Comparison of ENCODE assay signal across 12 cellular contexts in genomic region chr4:40887690-40888089, GRCh38.
DNase-seq lines count a peak whose midpoint lies in the region; ATAC-seq lines count a peak whose summit lies in the region.
"Had no signal": no experiment of that assay in that cellular context is flagged by ENCODE, and none has a peak within 500 bp of the region (broad histone marks: within the 10 kb centered on the region; RNA-seq: fewer than 3 reads in every experiment).

No MANE protein-coding gene starts in this region.

- H3K27me3 Mint-ChIP-seq in activated naive CD8-positive, alpha-beta T cell treated with anti-CD3 and anti-CD28 coated beads, Interleukin-2, amount 50 U/mL, for 24 hours: peaks cover 4% of the 10 kb centered on the region
- peaks cover 2% of the 10 kb centered on the region for H3K27me3 Mint-ChIP-seq in activated naive CD8-positive, alpha-beta T cell treated with anti-CD3 and anti-CD28 coated beads for 36 hours
- peaks cover 19% of the 10 kb centered on the region for H3K27me3 Mint-ChIP-seq in activated T-helper 17 cell treated with anti-CD3 and anti-CD28 coated beads, Interleukin-2, amount 50 U/mL, for 72 hours
- H3K27me3 Mint-ChIP-seq: activated naive CD4-positive, alpha-beta T cell treated with anti-CD3 and anti-CD28 coated beads, Interleukin-2, amount 50 U/mL, for 24 hours had no signal

- peak; percentile 20 for ATAC-seq in activated naive CD8-positive, alpha-beta T cell treated with anti-CD3 and anti-CD28 coated beads, Interleukin-2, amount 50 U/mL, for 24 hours
- ATAC-seq in activated T-helper 17 cell treated with anti-CD3 and anti-CD28 coated beads, Interleukin-2, amount 50 U/mL, for 72 hours (replicated peaks): peak; percentile 93
- peak; percentile 22 to 41 for ATAC-seq in left cardiac atrium

- H3K27ac Mint-ChIP-seq in activated naive CD8-positive, alpha-beta T cell treated with anti-CD3 and anti-CD28 coated beads, Interleukin-2, amount 50 U/mL, for 24 hours: no peak overlapping the region
- H3K27ac Mint-ChIP-seq in activated naive CD8-positive, alpha-beta T cell treated with anti-CD3 and anti-CD28 coated beads for 36 hours: no peak overlapping the region
- no peak overlapping the region for H3K27ac Mint-ChIP-seq in activated T-helper 17 cell treated with anti-CD3 and anti-CD28 coated beads, Interleukin-2, amount 50 U/mL, for 72 hours
- H3K27ac Mint-ChIP-seq: activated naive CD4-positive, alpha-beta T cell treated with anti-CD3 and anti-CD28 coated beads, Interleukin-2, amount 50 U/mL, for 24 hours; memory B cell had no signal

- H3K9me3 Mint-ChIP-seq in activated naive CD8-positive, alpha-beta T cell treated with anti-CD3 and anti-CD28 coated beads, Interleukin-2, amount 50 U/mL, for 24 hours: no peaks in the 10 kb centered on the region
- no peaks in the 10 kb centered on the region for H3K9me3 Mint-ChIP-seq in activated naive CD8-positive, alpha-beta T cell treated with anti-CD3 and anti-CD28 coated beads for 36 hours
- no peaks in the 10 kb centered on the region for H3K9me3 Mint-ChIP-seq in activated T-helper 17 cell treated with anti-CD3 and anti-CD28 coated beads, Interleukin-2, amount 50 U/mL, for 72 hours
- H3K9me3 Mint-ChIP-seq: activated naive CD4-positive, alpha-beta T cell treated with anti-CD3 and anti-CD28 coated beads, Interleukin-2, amount 50 U/mL, for 24 hours; memory B cell had no signal

- intact Hi-C loops in left cardiac atrium (cut with DNase I): no loop called here

- H3K36me3 Mint-ChIP-seq in activated naive CD8-positive, alpha-beta T cell treated with anti-CD3 and anti-CD28 coated beads, Interleukin-2, amount 50 U/mL, for 24 hours (ENCODE audit: low read depth): no peaks in the 10 kb centered on the region
- no peaks in the 10 kb centered on the region for H3K36me3 Mint-ChIP-seq in activated naive CD8-positive, alpha-beta T cell treated with anti-CD3 and anti-CD28 coated beads for 36 hours
- H3K36me3 Mint-ChIP-seq in activated T-helper 17 cell treated with anti-CD3 and anti-CD28 coated beads, Interleukin-2, amount 50 U/mL, for 72 hours (ENCODE audit: low read depth): no peaks in the 10 kb centered on the region
- H3K36me3 Mint-ChIP-seq: activated naive CD4-positive, alpha-beta T cell treated with anti-CD3 and anti-CD28 coated beads, Interleukin-2, amount 50 U/mL, for 24 hours; memory B cell had no signal

- DNase-seq in activated naive CD8-positive, alpha-beta T cell treated with anti-CD3 and anti-CD28 coated beads, Interleukin-2, amount 50 U/mL, for 24 hours: no peak
- no peak for DNase-seq in activated naive CD8-positive, alpha-beta T cell treated with anti-CD3 and anti-CD28 coated beads for 36 hours
- DNase-seq in left cardiac atrium (no peak), stromal cell of bone marrow (ENCODE audit: low read depth) (peak; percentile 90), SIG-M5 (lab: John Stamatoyannopoulos, UW) (no peak), glomerular visceral epithelial cell (ENCODE audit: extremely low spot score) (no peak)
- DNase-seq in stimulated activated CD4-positive, alpha-beta T cell treated with anti-CD3 and anti-CD28 coated beads, Interleukin-12 subunit alpha, Interleukin-12 subunit beta, amount 100 ng/mL, for 4 hours: no peak
- DNase-seq: activated CD4-positive, alpha-beta T cell treated with anti-CD3 and anti-CD28 coated beads for 48 hours; NCI-H1105 had no signal

- no peak overlapping the region for H3K4me3 Mint-ChIP-seq in activated naive CD8-positive, alpha-beta T cell treated with anti-CD3 and anti-CD28 coated beads, Interleukin-2, amount 50 U/mL, for 24 hours
- no peak overlapping the region for H3K4me3 Mint-ChIP-seq in activated naive CD8-positive, alpha-beta T cell treated with anti-CD3 and anti-CD28 coated beads for 36 hours
- no peak overlapping the region for H3K4me3 Mint-ChIP-seq in activated T-helper 17 cell treated with anti-CD3 and anti-CD28 coated beads, Interleukin-2, amount 50 U/mL, for 72 hours
- H3K4me3 Mint-ChIP-seq: activated naive CD4-positive, alpha-beta T cell treated with anti-CD3 and anti-CD28 coated beads, Interleukin-2, amount 50 U/mL, for 24 hours; memory B cell had no signal

- peaks cover 6% of the 10 kb centered on the region for H3K4me1 Mint-ChIP-seq in activated naive CD8-positive, alpha-beta T cell treated with anti-CD3 and anti-CD28 coated beads, Interleukin-2, amount 50 U/mL, for 24 hours
- no peaks in the 10 kb centered on the region for H3K4me1 Mint-ChIP-seq in activated naive CD8-positive, alpha-beta T cell treated with anti-CD3 and anti-CD28 coated beads for 36 hours
- no peaks in the 10 kb centered on the region for H3K4me1 Mint-ChIP-seq in activated T-helper 17 cell treated with anti-CD3 and anti-CD28 coated beads, Interleukin-2, amount 50 U/mL, for 72 hours
- H3K4me1 Mint-ChIP-seq: activated naive CD4-positive, alpha-beta T cell treated with anti-CD3 and anti-CD28 coated beads, Interleukin-2, amount 50 U/mL, for 24 hours; memory B cell had no signal

Comparison
In these comparisons a context has a peak if more than half of its experiments do, and no peak if none do; other contexts are left out.
1. ATAC-seq: peak in every context shown above with its lines; median percentile 93 in activated T-helper 17 cell treated with anti-CD3 and anti-CD28 coated beads, Interleukin-2, amount 50 U/mL, for 72 hours; 32 in left cardiac atrium; 20 in activated naive CD8-positive, alpha-beta T cell treated with anti-CD3 and anti-CD28 coated beads, Interleukin-2, amount 50 U/mL, for 24 hours.